Comparison of ENCODE assay signal across 21 cellular contexts in the genomic region with DNA sequence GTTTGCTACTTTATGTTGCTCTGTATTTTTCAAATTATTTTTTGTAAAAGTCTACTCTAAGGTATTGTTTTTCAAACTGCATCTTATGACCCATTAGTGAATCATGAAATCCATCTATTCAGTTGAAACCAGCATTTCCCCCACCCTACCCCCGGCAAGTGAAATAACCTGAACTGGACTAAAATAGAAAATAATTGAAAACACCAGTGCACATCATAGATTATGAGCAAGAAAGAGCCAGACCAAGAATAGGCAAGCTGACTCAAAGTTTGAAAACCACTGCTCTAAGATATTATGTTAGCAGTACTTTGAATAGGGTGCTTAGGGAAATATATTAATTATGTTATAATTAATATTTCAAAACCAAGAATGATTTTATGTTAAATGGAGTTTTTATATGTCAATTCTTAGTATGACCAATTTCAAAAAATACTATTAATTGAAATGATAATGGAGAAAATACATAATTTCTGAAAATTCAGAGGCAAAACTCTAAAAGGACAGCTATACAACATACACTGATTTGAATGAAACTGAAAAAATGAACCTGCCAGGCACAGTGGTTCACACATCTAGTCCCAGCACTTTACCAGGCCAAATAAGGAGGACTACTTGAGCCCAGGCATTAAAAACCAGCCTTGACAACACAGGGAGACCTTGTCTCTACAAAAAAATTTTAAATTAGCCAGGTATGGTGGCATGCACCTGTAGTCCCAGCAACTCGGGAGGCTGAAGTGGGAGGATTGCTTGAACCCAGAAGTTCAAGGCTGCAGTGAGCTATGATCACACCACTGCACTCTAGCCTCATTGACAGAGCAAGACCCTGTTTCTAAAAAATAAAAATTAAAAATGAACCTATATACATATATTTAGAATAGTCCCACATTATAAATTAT.
DNase-seq lines count a peak whose midpoint lies in the region; ATAC-seq and TF ChIP-seq lines count a peak whose summit lies in the region.
"Had no signal": no experiment of that assay in that cellular context is flagged by ENCODE, and none has a peak within 500 bp of the region (broad histone marks: within the 10 kb centered on the region; RNA-seq: fewer than 3 reads in every experiment).

No MANE protein-coding gene starts in this region.

- ATAC-seq in GM19351 (IDR thresholded peaks at IDR 0.05; ENCODE audit: unreplicated experiment) (peak; percentile 74), HG03432 (IDR thresholded peaks at IDR 0.05; ENCODE audit: unreplicated experiment) (peak; percentile 60), HG02678 (IDR thresholded peaks at IDR 0.05; ENCODE audit: unreplicated experiment) (no peak)
- ATAC-seq in CD4-positive, alpha-beta T cell (ENCODE audit: poor library complexity), result no peak
- ATAC-seq: activated CD8-positive, alpha-beta T cell treated with anti-CD3 and anti-CD28 coated beads for 36 hours; left ventricle myocardium superior had no signal

- no peaks in the 10 kb centered on the region for H3K27me3 Mint-ChIP-seq in CD4-positive, alpha-beta T cell
- H3K27me3 Mint-ChIP-seq: activated CD8-positive, alpha-beta T cell treated with anti-CD3 and anti-CD28 coated beads for 36 hours; activated naive CD8-positive, alpha-beta T cell treated with anti-CD3 and anti-CD28 coated beads for 36 hours had no signal

- H3K27ac Mint-ChIP-seq in CD4-positive, alpha-beta T cell, result no peak overlapping the region
- H3K27ac Mint-ChIP-seq: activated CD8-positive, alpha-beta T cell treated with anti-CD3 and anti-CD28 coated beads for 36 hours; activated naive CD8-positive, alpha-beta T cell treated with anti-CD3 and anti-CD28 coated beads for 36 hours had no signal

- no peak overlapping the region for H3K4me3 ChIP-seq in foreskin fibroblast (ENCODE audit: low read depth in 1 of 2, low read length in 2 of 2)

- H3K9me3 Mint-ChIP-seq in CD4-positive, alpha-beta T cell, result no peaks in the 10 kb centered on the region
- H3K9me3 Mint-ChIP-seq: activated CD8-positive, alpha-beta T cell treated with anti-CD3 and anti-CD28 coated beads for 36 hours; activated naive CD8-positive, alpha-beta T cell treated with anti-CD3 and anti-CD28 coated beads for 36 hours had no signal

- no peak overlapping the region for H3K4me3 Mint-ChIP-seq in CD4-positive, alpha-beta T cell
- H3K4me3 Mint-ChIP-seq: activated CD8-positive, alpha-beta T cell treated with anti-CD3 and anti-CD28 coated beads for 36 hours; activated naive CD8-positive, alpha-beta T cell treated with anti-CD3 and anti-CD28 coated beads for 36 hours had no signal

- intact Hi-C loops in CD4-positive, alpha-beta T cell (cut with DNase I, micrococcal nuclease), result no loop called here

- no peaks in the 10 kb centered on the region for H3K4me1 Mint-ChIP-seq in CD4-positive, alpha-beta T cell (ENCODE audit: low read depth)
- H3K4me1 Mint-ChIP-seq: activated naive CD8-positive, alpha-beta T cell treated with anti-CD3 and anti-CD28 coated beads for 36 hours had no signal

- H3K27me3 ChIP-seq in CD4-positive, alpha-beta T cell (ENCODE audit: control insufficient read depth, insufficient read depth, low read length), result no peaks in the 10 kb centered on the region
- H3K27me3 ChIP-seq: brain microvascular endothelial cell, right lobe of liver had no signal

- POLR2A ChIA-PET in CD4-positive, alpha-beta T cell (lab: Charles Lee), result no interaction called here

- H3K36me3 Mint-ChIP-seq in CD4-positive, alpha-beta T cell (ENCODE audit: low read depth), result peaks cover under 1% of the 10 kb centered on the region

- DNase-seq in EH (ENCODE audit: low read depth) (peak; percentile 23), foreskin fibroblast (peak; percentile 75 to 85), HT-29 (ENCODE audit: low spot score) (no peak), pons (ENCODE audit: low spot score) (no peak)
- no peak for DNase-seq in CD4-positive, alpha-beta T cell
- DNase-seq: activated CD8-positive, alpha-beta T cell treated with anti-CD3 and anti-CD28 coated beads for 36 hours; activated naive CD8-positive, alpha-beta T cell treated with anti-CD3 and anti-CD28 coated beads for 36 hours; activated T-cell treated with anti-CD3 and anti-CD28 coated beads, Interleukin-2, amount 50 U/mL, for 48 hours; brain microvascular endothelial cell; cortex of kidney; DMS153; left ventricle myocardium superior; NCI-H1694 treated with DMSO at 0.1 percent for 48 hours; NCI-H446; right lobe of liver; stimulated activated CD4-positive, alpha-beta T cell treated with anti-CD3 and anti-CD28 coated beads, Interleukin-1b, Interleukin-23, amount 100 ng/mL, for 48 hours; T-helper 1 cell had no signal

- H3K9me3 ChIP-seq in CD4-positive, alpha-beta T cell (ENCODE audit: control insufficient read depth, low read length), result no peaks in the 10 kb centered on the region
- H3K9me3 ChIP-seq: right lobe of liver had no signal

- no peak for TF ChIP-seq CTCF in foreskin fibroblast (IDR thresholded peaks at IDR 0.05; ENCODE audit: low read depth, low read length)
- no peak for TF ChIP-seq CTCF in CD4-positive, alpha-beta T cell (IDR thresholded peaks at IDR 0.05)

- no peak overlapping the region for H3K27ac ChIP-seq in CD4-positive, alpha-beta T cell (ENCODE audit: low read depth, low read length)
- H3K27ac ChIP-seq: brain microvascular endothelial cell, VCaP had no signal

- CTCF ChIA-PET in CD4-positive, alpha-beta T cell (lab: Charles Lee), result interaction anchor here (1.2 kb wide), 1 partner anchor 16 kb away, joined by 3 read pairs; no protein-coding TSS in a partner anchor

Comparison
In these comparisons a context has a peak if more than half of its experiments do, and no peak if none do; other contexts are left out.
1. DNase-seq: peak in EH (single experiment) and foreskin fibroblast (2 of 2); none in CD4-positive, alpha-beta T cell (0 of 10), HT-29 (single experiment) and pons (single experiment).
2. ATAC-seq: peak in GM19351 (single experiment) and HG03432 (single experiment); none in CD4-positive, alpha-beta T cell (single experiment) and HG02678 (single experiment).